Comparison of ENCODE assay signal across 8 cellular contexts in genomic region chr1:44842763-44843655, GRCh38. TPM values are rescaled to one million over a fixed set of nuclear protein-coding genes. Genes with fewer than 3 reads are reported as not detected.
DNase-seq lines count a peak whose midpoint lies in the region; ATAC-seq, FAIRE-seq and TF ChIP-seq lines count a peak whose summit lies in the region.

A gene with protein sequence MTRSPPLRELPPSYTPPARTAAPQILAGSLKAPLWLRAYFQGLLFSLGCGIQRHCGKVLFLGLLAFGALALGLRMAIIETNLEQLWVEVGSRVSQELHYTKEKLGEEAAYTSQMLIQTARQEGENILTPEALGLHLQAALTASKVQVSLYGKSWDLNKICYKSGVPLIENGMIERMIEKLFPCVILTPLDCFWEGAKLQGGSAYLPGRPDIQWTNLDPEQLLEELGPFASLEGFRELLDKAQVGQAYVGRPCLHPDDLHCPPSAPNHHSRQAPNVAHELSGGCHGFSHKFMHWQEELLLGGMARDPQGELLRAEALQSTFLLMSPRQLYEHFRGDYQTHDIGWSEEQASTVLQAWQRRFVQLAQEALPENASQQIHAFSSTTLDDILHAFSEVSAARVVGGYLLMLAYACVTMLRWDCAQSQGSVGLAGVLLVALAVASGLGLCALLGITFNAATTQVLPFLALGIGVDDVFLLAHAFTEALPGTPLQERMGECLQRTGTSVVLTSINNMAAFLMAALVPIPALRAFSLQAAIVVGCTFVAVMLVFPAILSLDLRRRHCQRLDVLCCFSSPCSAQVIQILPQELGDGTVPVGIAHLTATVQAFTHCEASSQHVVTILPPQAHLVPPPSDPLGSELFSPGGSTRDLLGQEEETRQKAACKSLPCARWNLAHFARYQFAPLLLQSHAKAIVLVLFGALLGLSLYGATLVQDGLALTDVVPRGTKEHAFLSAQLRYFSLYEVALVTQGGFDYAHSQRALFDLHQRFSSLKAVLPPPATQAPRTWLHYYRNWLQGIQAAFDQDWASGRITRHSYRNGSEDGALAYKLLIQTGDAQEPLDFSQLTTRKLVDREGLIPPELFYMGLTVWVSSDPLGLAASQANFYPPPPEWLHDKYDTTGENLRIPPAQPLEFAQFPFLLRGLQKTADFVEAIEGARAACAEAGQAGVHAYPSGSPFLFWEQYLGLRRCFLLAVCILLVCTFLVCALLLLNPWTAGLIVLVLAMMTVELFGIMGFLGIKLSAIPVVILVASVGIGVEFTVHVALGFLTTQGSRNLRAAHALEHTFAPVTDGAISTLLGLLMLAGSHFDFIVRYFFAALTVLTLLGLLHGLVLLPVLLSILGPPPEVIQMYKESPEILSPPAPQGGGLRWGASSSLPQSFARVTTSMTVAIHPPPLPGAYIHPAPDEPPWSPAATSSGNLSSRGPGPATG (minus strand): TSS chr1:44843253. CDS start chr1:44842932, 321 bp downstream.

- H3K27me3 ChIP-seq in heart left ventricle, result peaks cover 0 to 8% (median 0%) of the 10 kb centered on the region in 9 donors
- H3K27me3 ChIP-seq in pancreas, result no peaks in the 10 kb centered on the region

- TF ChIP-seq CTCF in AG10803 (conservative IDR thresholded peaks at IDR 0.05; ENCODE audit: low read length), result no peak
- TF ChIP-seq CTCF in heart left ventricle (IDR thresholded peaks at IDR 0.05), result no peak
- no peak for TF ChIP-seq CTCF in pancreas (IDR thresholded peaks at IDR 0.05)

- H3K9me3 ChIP-seq in heart left ventricle (no peaks in the 10 kb centered on the region), pancreas (no peaks in the 10 kb centered on the region)

- ATAC-seq in GM18868 (IDR thresholded peaks at IDR 0.05; ENCODE audit: unreplicated experiment) (peak; percentile 42), heart left ventricle (peak; percentile 74 to 96 (median 91)), pancreas (peak; percentile 84 to 92 (median 90)), GM21825 (IDR thresholded peaks at IDR 0.05; ENCODE audit: unreplicated experiment) (no peak), HG03432 (IDR thresholded peaks at IDR 0.05; ENCODE audit: unreplicated experiment) (no peak)

- H3K4me3 ChIP-seq in AG10803 (ENCODE audit: low read length) (peak within 1 kb of the TSS; percentile 57), heart left ventricle (peak within 1 kb of the TSS; percentile 14 to 74 (median 62)), pancreas (peak within 1 kb of the TSS; percentile 21 to 57 (median 29))

- H3K4me1 ChIP-seq in heart left ventricle, result peaks cover 0 to 13% (median 6%) of the 10 kb centered on the region in 12 donors
- H3K4me1 ChIP-seq in pancreas, result no peaks in the 10 kb centered on the region

- H3K36me3 ChIP-seq in heart left ventricle (no peaks in the 10 kb centered on the region), pancreas (no peaks in the 10 kb centered on the region)

- DNase-seq in AG10803 (ENCODE audit: low read depth) (peak; percentile 58), NCI-H526 treated with DMSO at 0.1 percent for 48 hours (lab: John Stamatoyannopoulos, UW) (peak; percentile 85), amygdala (lab: John Stamatoyannopoulos, UW) (peak in 45 of 56 donors; percentile 15 to 77 (median 45)), heart left ventricle (peak; percentile 67 to 84 (median 77)), pancreas (peak in 5 of 6 donors; percentile 40 to 80 (median 64))

- WGBS in heart left ventricle, 4 donors, result 3 to 11% (median 5%) methylated on average over 20 to 75 of the region's 75 CpGs
- 3% methylated on average over 62 to 75 of the region's 75 CpGs for WGBS in pancreas, 2 donors

- peak within 1 kb of the TSS in 9 of 12 donors; percentile 35 to 75 (median 62) for H3K27ac ChIP-seq in heart left ventricle
- no peak within 1 kb of the TSS for H3K27ac ChIP-seq in pancreas

- intact Hi-C loops in heart left ventricle (cut with DNase I) (loop anchor here in 2 of 10 donors (10.0 kb wide), 2 partner anchors 132 to 142 kb away; partner anchors contain the start of gene EIF2B3 (in 1 of the 2)), pancreas (cut with DNase I) (loop anchor here in 1 of 3 donors (5.0 kb wide), 1 partner anchor 56 kb away; the partner anchor contains the start of gene BEST4)

- TF ChIP-seq POLR2A in heart left ventricle (IDR thresholded peaks at IDR 0.05), result no peak

- no peak for FAIRE-seq in pancreas (lab: Jason Lieb, UNC)

RNA-seq across cellular contexts. Expression of the gene that starts here (rescaled TPM):
- total RNA-seq in heart left ventricle, result under 1 TPM in 8 of 9 donors, not detected in 1; 0.21 to 0.85 (median 0.41) TPM
- polyA plus RNA-seq in heart left ventricle, result under 1 TPM; 0.19 to 0.27 TPM
- under 1 TPM; 0.16 to 0.90 (median 0.34) TPM for total RNA-seq in pancreas
- polyA plus RNA-seq in pancreas, result 1 to 10 TPM; 1.2 to 1.8 TPM

Comparison
In these comparisons a context has a peak if more than half of its experiments do, and no peak if none do; other contexts are left out.
1. Peak in DNase-seq, ATAC-seq, H3K4me3 ChIP-seq and H3K27ac ChIP-seq in heart left ventricle; RNA of the gene not detected or under 1 TPM.
2. ATAC-seq: peak in GM18868 (single experiment) and pancreas (4 of 4); none in GM21825 (single experiment) and HG03432 (single experiment).
3. Peak in every context shown above with its lines, with median percentiles within 50 percentile points of each other: DNase-seq and H3K4me3 ChIP-seq.